8 cellular contexts compared by ENCODE assay signal in the genomic region with DNA sequence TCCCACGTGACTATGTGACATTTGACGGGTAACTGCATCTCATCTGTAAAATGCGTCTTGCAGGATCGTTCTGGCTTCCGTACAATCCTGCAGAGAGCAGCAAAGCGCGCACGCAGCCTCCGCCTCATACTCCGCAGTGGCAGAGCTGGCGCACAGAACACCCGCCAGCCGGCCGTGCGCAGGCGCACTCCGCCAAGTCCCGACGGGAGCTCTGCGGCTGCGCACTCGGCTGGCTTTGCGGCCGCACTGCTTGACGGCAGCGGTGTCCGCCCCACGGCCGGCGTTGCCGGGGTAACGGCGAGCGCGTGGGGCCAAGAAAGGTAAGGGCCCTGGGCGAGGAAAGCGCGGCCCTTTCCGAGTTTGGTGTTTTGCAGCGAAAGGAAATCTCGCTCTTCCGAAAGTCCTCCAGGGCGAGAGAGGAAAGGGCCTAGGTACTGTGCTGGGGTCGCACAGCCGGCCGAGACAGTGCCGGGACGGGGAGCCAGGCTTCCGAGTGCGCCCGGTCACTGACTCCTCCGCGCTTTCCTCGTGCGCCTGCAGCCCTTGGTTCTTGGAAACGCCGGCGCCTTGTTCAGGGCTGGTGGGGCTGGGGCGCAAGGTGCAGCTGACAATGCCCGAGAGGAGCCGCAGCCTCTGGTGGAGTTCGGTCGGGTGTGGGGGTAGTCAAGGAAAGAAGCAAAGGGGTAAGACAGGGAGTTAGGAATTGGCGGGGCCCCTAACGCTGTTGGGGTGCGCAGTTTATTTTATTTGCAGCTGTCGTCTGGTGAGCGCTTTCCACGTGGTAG. TPM values are rescaled to one million over a fixed set of nuclear protein-coding genes. Genes with fewer than 3 reads are reported as not detected.
DNase-seq lines count a peak whose midpoint lies in the region; ATAC-seq and TF ChIP-seq lines count a peak whose summit lies in the region.

A gene (plus strand): TSS at position 283 of the 785 bp plus-strand sequence. CDS start 5,321 bp downstream, outside the sequence.

- H3K9me2 ChIP-seq in GM23338 (ENCODE audit: insufficient read depth): no peaks in the 10 kb centered on the region

- H3K4me1 ChIP-seq in GM23338 (ENCODE audit: insufficient read depth): peaks cover 14% of the 10 kb centered on the region

- H3K4me3 ChIP-seq in GM23338: peak within 1 kb of the TSS; percentile 82

- H3K36me3 Mint-ChIP-seq in GM23338 (ENCODE audit: low read depth) (peaks cover 4% of the 10 kb centered on the region; the same call in 1 of the 3 replicates), naive B cell (no peaks in the 10 kb centered on the region)
- H3K36me3 Mint-ChIP-seq in stimulated activated effector memory CD8-positive, alpha-beta T cell treated with anti-CD3 and anti-CD28 coated beads, Interleukin-12 subunit alpha, Interleukin-12 subunit beta, amount 100 ng/mL, for 72 hours: peaks cover 9% of the 10 kb centered on the region

- H3K27me3 Mint-ChIP-seq in GM23338 (ENCODE audit: insufficient read depth, low read depth, poor library complexity) (peaks cover 10% of the 10 kb centered on the region), naive B cell (no peaks in the 10 kb centered on the region)

- 0 out of 4 replicates have a peak, but pooled peaks of 1 of the 2 experiments have one; percentile 7 for TF ChIP-seq CTCF in GM23338 (conservative IDR thresholded peaks at IDR 0.05; ENCODE audit: low read depth in 2 of 2)

- peak; percentile 86 for ATAC-seq in GM23338
- peak; percentile 92 to 94 for ATAC-seq in naive B cell (ENCODE audit: low read depth in 2 of 2)
- peak; percentile 97 for ATAC-seq in stimulated activated effector memory CD8-positive, alpha-beta T cell treated with anti-CD3 and anti-CD28 coated beads, Interleukin-12 subunit alpha, Interleukin-12 subunit beta, amount 100 ng/mL, for 72 hours

- no peaks in the 10 kb centered on the region for H3F3A ChIP-seq in GM23338 (replicated peaks; ENCODE audit: low read depth)

- H3K27ac Mint-ChIP-seq in GM23338: peak within 1 kb of the TSS; percentile 94
- peak within 1 kb of the TSS; percentile 88 to 97 (median 93) for H3K27ac Mint-ChIP-seq in naive B cell
- peak within 1 kb of the TSS; percentile 96 for H3K27ac Mint-ChIP-seq in stimulated activated effector memory CD8-positive, alpha-beta T cell treated with anti-CD3 and anti-CD28 coated beads, Interleukin-12 subunit alpha, Interleukin-12 subunit beta, amount 100 ng/mL, for 72 hours

- H3K27ac ChIP-seq in GM23338 (ENCODE audit: low read depth): peak within 1 kb of the TSS; percentile 72

- H3K27me3 ChIP-seq in GM23338 (ENCODE audit: insufficient read depth): no peaks in the 10 kb centered on the region

- H3K9me3 Mint-ChIP-seq in GM23338 (no peaks in the 10 kb centered on the region), naive B cell (no peaks in the 10 kb centered on the region)
- H3K9me3 Mint-ChIP-seq in stimulated activated effector memory CD8-positive, alpha-beta T cell treated with anti-CD3 and anti-CD28 coated beads, Interleukin-12 subunit alpha, Interleukin-12 subunit beta, amount 100 ng/mL, for 72 hours: no peaks in the 10 kb centered on the region

- H3K36me3 ChIP-seq in GM23338 (ENCODE audit: insufficient read depth): no peaks in the 10 kb centered on the region

- H3K4me3 Mint-ChIP-seq in GM23338 (peak within 1 kb of the TSS; percentile 94), naive B cell (peak within 1 kb of the TSS; percentile 85 to 98 (median 95))
- peak within 1 kb of the TSS; percentile 97 for H3K4me3 Mint-ChIP-seq in stimulated activated effector memory CD8-positive, alpha-beta T cell treated with anti-CD3 and anti-CD28 coated beads, Interleukin-12 subunit alpha, Interleukin-12 subunit beta, amount 100 ng/mL, for 72 hours

- H3K4me2 ChIP-seq in GM23338: peak within 1 kb of the TSS; percentile 97

- H3K4me1 Mint-ChIP-seq in GM23338: peaks cover 25% of the 10 kb centered on the region
- peaks cover 28 to 34% (median 31%) of the 10 kb centered on the region in 3 donors for H3K4me1 Mint-ChIP-seq in naive B cell
- peaks cover 48% of the 10 kb centered on the region for H3K4me1 Mint-ChIP-seq in stimulated activated effector memory CD8-positive, alpha-beta T cell treated with anti-CD3 and anti-CD28 coated beads, Interleukin-12 subunit alpha, Interleukin-12 subunit beta, amount 100 ng/mL, for 72 hours

- peaks cover 5% of the 10 kb centered on the region; the same call in 1 of the 2 replicates for H4K20me1 ChIP-seq in GM23338 (replicated peaks; ENCODE audit: insufficient read depth)

- peak within 1 kb of the TSS; percentile 98 for H2AFZ ChIP-seq in GM23338

- peaks cover 39% of the 10 kb centered on the region for H3K79me2 ChIP-seq in GM23338 (replicated peaks; ENCODE audit: insufficient read depth)

- DNase-seq in EL (peak; percentile 93), GM23338 (ENCODE audit: low spot score) (peak; percentile 94), Kasumi-1 (lab: John Stamatoyannopoulos, UW) (peak; percentile 91), RKO (ENCODE audit: low spot score) (peak; percentile 94), activated T-helper 1 cell treated with Interleukin-2 at 50 U/mL for 16 hours (ENCODE audit: low read depth) (peak; percentile 97), fibroblast of gingiva (ENCODE audit: low read depth) (peak; percentile 92), naive B cell (peak; percentile 97)
- peak; percentile 97 to 99 for DNase-seq in stimulated activated effector memory CD8-positive, alpha-beta T cell treated with anti-CD3 and anti-CD28 coated beads, Interleukin-12 subunit alpha, Interleukin-12 subunit beta, amount 100 ng/mL, for 72 hours (ENCODE audit: low spot score in 2 of 2)

TF ChIP-seq in GM23338, 12 proteins besides CTCF, POLR2A, EP300 and RAD21:
- TF ChIP-seq CREB1 (CRISPR knock-in tag; IDR thresholded peaks at IDR 0.05; ENCODE audit: low read depth) (no peak; the same call in 1 of the 2 replicates), EZH2 (IDR thresholded peaks at IDR 0.05; ENCODE audit: low read depth, unreplicated experiment) (no peak), POLR2AphosphoS5 (IDR thresholded peaks at IDR 0.05; ENCODE audit: low read depth) (peak; percentile 100), EZH2phosphoT487 (IDR thresholded peaks at IDR 0.05; ENCODE audit: unreplicated experiment) (no peak), ZNF331 (CRISPR knock-in tag; IDR thresholded peaks at IDR 0.05; ENCODE audit: low read depth) (no peak), STAT1 (IDR thresholded peaks at IDR 0.05; ENCODE audit: unreplicated experiment) (no peak), ZNF114 (CRISPR knock-in tag; IDR thresholded peaks at IDR 0.05) (no peak)
- TF ChIP-seq, protein P1, sequence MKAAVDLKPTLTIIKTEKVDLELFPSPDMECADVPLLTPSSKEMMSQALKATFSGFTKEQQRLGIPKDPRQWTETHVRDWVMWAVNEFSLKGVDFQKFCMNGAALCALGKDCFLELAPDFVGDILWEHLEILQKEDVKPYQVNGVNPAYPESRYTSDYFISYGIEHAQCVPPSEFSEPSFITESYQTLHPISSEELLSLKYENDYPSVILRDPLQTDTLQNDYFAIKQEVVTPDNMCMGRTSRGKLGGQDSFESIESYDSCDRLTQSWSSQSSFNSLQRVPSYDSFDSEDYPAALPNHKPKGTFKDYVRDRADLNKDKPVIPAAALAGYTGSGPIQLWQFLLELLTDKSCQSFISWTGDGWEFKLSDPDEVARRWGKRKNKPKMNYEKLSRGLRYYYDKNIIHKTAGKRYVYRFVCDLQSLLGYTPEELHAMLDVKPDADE (IDR thresholded peaks at IDR 0.05): 0 out of 2 replicates have a peak, but pooled peaks have one; percentile 60
TF ChIP-seq in GM23338: peak in this region for 2.

RNA-seq across cellular contexts. Expression of the gene that starts here (rescaled TPM):
- total RNA-seq in GM23338 (2014; rRNA removed; shearing (Covaris generic)): 25.8 and 27.7 TPM in 2 replicates
- polyA plus RNA-seq in GM23338 (2016; fragmentation: Nextera tagmentation; extraction: Ambion mirVana) (24.1 and 30.0 TPM in 2 replicates), naive B cell (ENCODE audit: low read depth in 6 of 6) (10 to 100 TPM in 3 of 6 donors, 1 to 10 TPM in 3; 6.6 to 16.1 (median 11.4) TPM)

Comparison
In these comparisons a context has a peak if more than half of its experiments do, and no peak if none do; other contexts are left out.
1. Peak in every context shown above with its lines: DNase-seq, ATAC-seq, H3K4me3 ChIP-seq and H3K27ac ChIP-seq.